ENCODE assay signal across 1 cellular context in the genomic region with DNA sequence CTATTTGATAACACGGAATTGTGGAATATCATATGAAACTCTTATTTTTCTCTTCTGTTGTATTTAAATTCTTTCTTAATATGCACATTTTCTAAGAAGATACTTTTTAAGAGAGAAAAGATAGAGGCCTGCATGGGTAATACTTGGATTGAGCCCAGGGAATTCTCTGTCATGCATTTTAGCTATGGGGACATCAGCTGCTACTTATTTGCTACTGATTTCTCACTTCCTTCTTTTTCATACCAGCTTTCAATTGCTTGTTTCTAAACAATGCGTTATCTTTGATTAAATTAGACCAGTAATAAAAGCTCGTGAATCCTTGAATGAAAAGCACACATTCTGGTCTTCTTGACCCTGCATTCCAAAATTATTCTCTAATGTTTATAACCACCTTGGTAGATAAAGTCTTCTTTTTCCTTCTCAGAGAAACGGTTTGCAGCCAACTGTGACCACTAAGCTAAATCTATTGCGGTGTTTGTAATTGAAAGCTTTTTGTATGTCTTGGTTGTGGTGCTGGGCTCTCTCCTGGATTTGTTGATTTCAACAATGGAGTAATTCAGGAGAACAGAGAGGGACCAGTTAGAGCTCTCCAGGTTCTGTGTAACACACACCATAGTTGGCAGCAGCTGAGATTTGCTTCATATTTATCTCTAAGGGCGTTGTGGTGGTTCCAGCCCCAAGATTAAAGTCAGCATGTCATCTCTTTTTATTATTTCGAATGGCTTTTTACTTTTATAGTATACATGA.
A peak's percentile ranks its signal among the peaks of the same experiment; 100 is the strongest.
TF ChIP-seq lines count a peak whose summit lies in the region.

No MANE protein-coding gene starts in this region.

TF ChIP-seq in HEK293, 187 proteins besides CTCF, POLR2A, EP300 and RAD21 (continued from another document):
- TF ChIP-seq OSR2 (tag by site-specific recombination; IDR thresholded peaks at IDR 0.05) = 0 out of 2 replicates have a peak, but pooled peaks have one; percentile 15
TF ChIP-seq in HEK293: peak in this region for 2.
